20 cellular contexts compared by ENCODE assay signal in the genomic region with DNA sequence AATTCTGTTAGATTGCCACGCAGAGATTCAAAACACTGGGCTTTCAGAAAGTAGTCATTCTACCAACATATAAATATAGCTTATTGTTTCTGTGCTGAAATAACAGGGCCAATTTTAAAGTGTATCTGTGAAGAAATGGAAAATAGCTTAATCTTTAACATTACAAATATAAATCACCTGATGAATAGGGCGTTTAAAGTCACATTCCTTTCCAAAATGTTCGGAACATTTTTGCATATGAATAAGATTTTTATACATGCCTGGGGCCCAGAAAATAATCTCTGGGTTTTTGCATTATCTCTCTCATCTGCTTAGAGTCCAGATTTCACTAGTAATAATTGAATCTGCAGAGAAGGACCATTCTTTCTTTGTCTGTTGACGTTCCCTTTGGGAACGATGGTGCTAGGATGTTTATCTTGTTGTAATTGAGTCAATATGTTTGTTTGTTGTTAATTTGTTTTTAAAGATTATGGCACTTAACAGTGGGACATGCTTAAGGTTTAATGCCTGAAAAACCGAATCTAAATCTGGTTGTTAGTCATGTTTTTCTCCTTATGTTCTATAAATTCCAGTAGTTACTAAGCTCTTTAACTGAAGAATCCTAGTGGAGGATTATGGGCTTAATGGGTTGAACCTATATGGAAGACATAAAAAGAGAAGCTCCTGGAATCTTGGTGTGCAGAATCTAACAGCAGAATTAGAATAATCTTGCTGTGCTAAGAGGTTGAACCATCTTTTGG.
A peak's percentile ranks its signal among the peaks of the same experiment; 100 is the strongest.
DNase-seq lines count a peak whose midpoint lies in the region; ATAC-seq and TF ChIP-seq lines count a peak whose summit lies in the region.
"Had no signal": no experiment of that assay in that cellular context is flagged by ENCODE, and none has a peak within 500 bp of the region (broad histone marks: within the 10 kb centered on the region; RNA-seq: fewer than 3 reads in every experiment).

No MANE protein-coding gene starts in this region.

- ATAC-seq in stimulated activated naive CD8-positive, alpha-beta T cell treated with anti-CD3 and anti-CD28 coated beads, Interleukin-15, amount 100 ng/mL, for 72 hours: no peak
- no peak for ATAC-seq in stimulated activated naive CD8-positive, alpha-beta T cell treated with anti-CD3 and anti-CD28 coated beads, Interleukin-15, Interleukin-2, amounts not matched to agents 100 U/mL and 50 U/mL, for 24 hours
- no peak for ATAC-seq in activated T-helper 17 cell treated with anti-CD3 and anti-CD28 coated beads, Interleukin-2, amount 50 U/mL, for 72 hours (replicated peaks)
- no peak for ATAC-seq in foreskin keratinocyte
- no peak for ATAC-seq in HG03108 (IDR thresholded peaks at IDR 0.05; ENCODE audit: unreplicated experiment)

- H3K27me3 ChIP-seq in foreskin keratinocyte: no peaks in the 10 kb centered on the region
- H3K27me3 ChIP-seq: MG63, SJCRH30 had no signal

- no peaks in the 10 kb centered on the region for H3K9me3 Mint-ChIP-seq in stimulated activated naive CD8-positive, alpha-beta T cell treated with anti-CD3 and anti-CD28 coated beads, Interleukin-15, amount 100 ng/mL, for 72 hours
- H3K9me3 Mint-ChIP-seq in activated T-helper 17 cell treated with anti-CD3 and anti-CD28 coated beads, Interleukin-2, amount 50 U/mL, for 72 hours: no peaks in the 10 kb centered on the region
- H3K9me3 Mint-ChIP-seq: HFFc6 had no signal

- H3K27ac Mint-ChIP-seq in stimulated activated naive CD8-positive, alpha-beta T cell treated with anti-CD3 and anti-CD28 coated beads, Interleukin-15, amount 100 ng/mL, for 72 hours: peak overlapping the region; percentile 12 to 29
- peak overlapping the region; percentile 16 for H3K27ac Mint-ChIP-seq in activated T-helper 17 cell treated with anti-CD3 and anti-CD28 coated beads, Interleukin-2, amount 50 U/mL, for 72 hours
- H3K27ac Mint-ChIP-seq: HFFc6 had no signal

- H3K27me3 Mint-ChIP-seq in stimulated activated naive CD8-positive, alpha-beta T cell treated with anti-CD3 and anti-CD28 coated beads, Interleukin-15, amount 100 ng/mL, for 72 hours: no peaks in the 10 kb centered on the region
- no peaks in the 10 kb centered on the region for H3K27me3 Mint-ChIP-seq in activated T-helper 17 cell treated with anti-CD3 and anti-CD28 coated beads, Interleukin-2, amount 50 U/mL, for 72 hours

- DNase-seq in stimulated activated naive CD8-positive, alpha-beta T cell treated with anti-CD3 and anti-CD28 coated beads, Interleukin-15, amount 100 ng/mL, for 72 hours: no peak
- no peak for DNase-seq in stimulated activated naive CD8-positive, alpha-beta T cell treated with anti-CD3 and anti-CD28 coated beads, Interleukin-15, Interleukin-2, amounts not matched to agents 100 U/mL and 50 U/mL, for 24 hours
- no peak for DNase-seq in foreskin keratinocyte
- no peak for DNase-seq in LoVo (ENCODE audit: low spot score)
- no peak for DNase-seq in NCI-H1048 (lab: John Stamatoyannopoulos, UW)
- no peak for DNase-seq in pons (ENCODE audit: low spot score)
- DNase-seq: C1 segment of cervical spinal cord, DMS153, EL, HFFc6, MG63, NCI-H1105 treated with DMSO at 0.1 percent for 48 hours, NCI-H1694 treated with DMSO at 0.1 percent for 48 hours, NCI-H2107, NCI-H345, NCI-H526 treated with DMSO at 0.1 percent for 48 hours, PC-9, SJCRH30 had no signal

- peak overlapping the region; percentile 65 for H3K27ac ChIP-seq in foreskin keratinocyte
- H3K27ac ChIP-seq: PC-9, SJCRH30 had no signal

- H3K4me3 Mint-ChIP-seq in stimulated activated naive CD8-positive, alpha-beta T cell treated with anti-CD3 and anti-CD28 coated beads, Interleukin-15, amount 100 ng/mL, for 72 hours: no peak overlapping the region
- H3K4me3 Mint-ChIP-seq in activated T-helper 17 cell treated with anti-CD3 and anti-CD28 coated beads, Interleukin-2, amount 50 U/mL, for 72 hours: no peak overlapping the region
- H3K4me3 Mint-ChIP-seq: HFFc6 had no signal

- no peaks in the 10 kb centered on the region for H3K4me1 Mint-ChIP-seq in stimulated activated naive CD8-positive, alpha-beta T cell treated with anti-CD3 and anti-CD28 coated beads, Interleukin-15, amount 100 ng/mL, for 72 hours
- H3K4me1 Mint-ChIP-seq in activated T-helper 17 cell treated with anti-CD3 and anti-CD28 coated beads, Interleukin-2, amount 50 U/mL, for 72 hours: no peaks in the 10 kb centered on the region

- TF ChIP-seq CTCF in foreskin keratinocyte (conservative IDR thresholded peaks at IDR 0.05): no peak

- H3K4me1 ChIP-seq in foreskin keratinocyte: peaks cover 26% of the 10 kb centered on the region

- H3K36me3 Mint-ChIP-seq in activated T-helper 17 cell treated with anti-CD3 and anti-CD28 coated beads, Interleukin-2, amount 50 U/mL, for 72 hours (ENCODE audit: low read depth): peaks cover 82% of the 10 kb centered on the region
